In genomic region chr9:130680836-130681768, GRCh38 we compare ENCODE assay signal across 8 cellular contexts. TPM values are rescaled to one million over a fixed set of nuclear protein-coding genes. Genes with fewer than 3 reads are reported as not detected.
DNase-seq lines count a peak whose midpoint lies in the region; ATAC-seq, FAIRE-seq and TF ChIP-seq lines count a peak whose summit lies in the region.

No MANE protein-coding gene starts in this region.

- DNase-seq in AG08395 (ENCODE audit: low spot score) (peak; percentile 96), GM19239 (ENCODE audit: insufficient read length, low spot score) (peak; percentile 85), NCI-H2171 treated with DMSO at 0.1 percent for 48 hours (lab: John Stamatoyannopoulos, UW) (peak; percentile 64), WTC11 (ENCODE audit: low spot score) (peak; percentile 76), cerebellar cortex (ENCODE audit: low spot score) (peak; percentile 79), kidney tubule cell (ENCODE audit: low spot score) (peak; percentile 92)
- DNase-seq in stimulated activated CD4-positive, alpha-beta T cell treated with anti-CD3 and anti-CD28 coated beads, Interleukin-1b, Interleukin-23, amount 100 ng/mL, for 48 hours: peak; percentile 65

- peaks cover 3% of the 10 kb centered on the region; the same call in 1 of the 2 replicates for H3K36me3 Mint-ChIP-seq in WTC11

- H3K27ac Mint-ChIP-seq in WTC11: no peak overlapping the region

- H3K4me3 Mint-ChIP-seq in WTC11: peak overlapping the region; percentile 79

- CTCF ChIA-PET in WTC11 (lab: Charles Lee): interaction anchor here (0.7 to 4.3 kb wide), 4 partner anchors 12 to 219 kb away, joined by 3 to 60 read pairs (median 32); partner anchors contain the start of genes EXOSC2 and PRDM12

- H3K9me3 Mint-ChIP-seq in WTC11: peaks cover 9% of the 10 kb centered on the region

- ATAC-seq in WTC11: peak; percentile 40
- no peak for ATAC-seq in GM21447 (IDR thresholded peaks at IDR 0.05; ENCODE audit: unreplicated experiment)

- POLR2A ChIA-PET in WTC11 (lab: Charles Lee): no interaction called here

- H3K27me3 Mint-ChIP-seq in WTC11 (ENCODE audit: low read depth): peaks cover 50% of the 10 kb centered on the region

- FAIRE-seq in GM19239 (lab: Jason Lieb, UNC): no peak

- peaks cover 2% of the 10 kb centered on the region; the same call in 1 of the 2 replicates for H3K4me1 Mint-ChIP-seq in WTC11

- TF ChIP-seq CTCF in WTC11 (IDR thresholded peaks at IDR 0.05): no peak

TF ChIP-seq in WTC11, 78 proteins besides CTCF, POLR2A, EP300 and RAD21 (continues in another document):
- TF ChIP-seq ZNF317 (CRISPR knock-in tag; IDR thresholded peaks at IDR 0.05; ENCODE audit: borderline replicate concordance, low read depth) (no peak), OVOL2 (CRISPR knock-in tag; IDR thresholded peaks at IDR 0.05; ENCODE audit: borderline replicate concordance) (no peak), NFE2L1 (CRISPR knock-in tag; IDR thresholded peaks at IDR 0.05) (peak; percentile 90), STAT6 (CRISPR knock-in tag; conservative IDR thresholded peaks at IDR 0.05; ENCODE audit: low read depth) (no peak), ETV6 (CRISPR knock-in tag; IDR thresholded peaks at IDR 0.05) (peak; percentile 94), FOXP1 (CRISPR knock-in tag; IDR thresholded peaks at IDR 0.05; ENCODE audit: borderline replicate concordance) (peak; percentile 93), ZNF138 (CRISPR knock-in tag; conservative IDR thresholded peaks at IDR 0.05) (no peak), NR2C2 (CRISPR knock-in tag; IDR thresholded peaks at IDR 0.05) (peak; percentile 48; the same call in 1 of the 2 replicates), NR1H2 (CRISPR knock-in tag; IDR thresholded peaks at IDR 0.05) (no peak), USF2 (CRISPR knock-in tag; IDR thresholded peaks at IDR 0.05) (peak; percentile 28; the same call in 1 of the 2 replicates), ZNF671 (CRISPR knock-in tag; IDR thresholded peaks at IDR 0.05) (no peak), ZNF263 (CRISPR knock-in tag; IDR thresholded peaks at IDR 0.05; ENCODE audit: low read depth) (0 out of 2 replicates have a peak, but pooled peaks have one; percentile 1), ZNF396 (CRISPR knock-in tag; IDR thresholded peaks at IDR 0.05; ENCODE audit: borderline replicate concordance) (no peak), ZNF425 (CRISPR knock-in tag; conservative IDR thresholded peaks at IDR 0.05) (no peak), FOXJ3 (CRISPR knock-in tag; IDR thresholded peaks at IDR 0.05; ENCODE audit: borderline replicate concordance) (no peak), AR (CRISPR knock-in tag; IDR thresholded peaks at IDR 0.05) (no peak)
- TF ChIP-seq, protein P1, sequence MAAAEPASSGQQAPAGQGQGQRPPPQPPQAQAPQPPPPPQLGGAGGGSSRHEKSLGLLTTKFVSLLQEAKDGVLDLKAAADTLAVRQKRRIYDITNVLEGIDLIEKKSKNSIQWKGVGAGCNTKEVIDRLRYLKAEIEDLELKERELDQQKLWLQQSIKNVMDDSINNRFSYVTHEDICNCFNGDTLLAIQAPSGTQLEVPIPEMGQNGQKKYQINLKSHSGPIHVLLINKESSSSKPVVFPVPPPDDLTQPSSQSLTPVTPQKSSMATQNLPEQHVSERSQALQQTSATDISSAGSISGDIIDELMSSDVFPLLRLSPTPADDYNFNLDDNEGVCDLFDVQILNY (CRISPR knock-in tag; IDR thresholded peaks at IDR 0.05): 0 out of 2 replicates have a peak, but pooled peaks have one; percentile 30
- TF ChIP-seq, protein P2, sequence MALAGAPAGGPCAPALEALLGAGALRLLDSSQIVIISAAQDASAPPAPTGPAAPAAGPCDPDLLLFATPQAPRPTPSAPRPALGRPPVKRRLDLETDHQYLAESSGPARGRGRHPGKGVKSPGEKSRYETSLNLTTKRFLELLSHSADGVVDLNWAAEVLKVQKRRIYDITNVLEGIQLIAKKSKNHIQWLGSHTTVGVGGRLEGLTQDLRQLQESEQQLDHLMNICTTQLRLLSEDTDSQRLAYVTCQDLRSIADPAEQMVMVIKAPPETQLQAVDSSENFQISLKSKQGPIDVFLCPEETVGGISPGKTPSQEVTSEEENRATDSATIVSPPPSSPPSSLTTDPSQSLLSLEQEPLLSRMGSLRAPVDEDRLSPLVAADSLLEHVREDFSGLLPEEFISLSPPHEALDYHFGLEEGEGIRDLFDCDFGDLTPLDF (CRISPR knock-in tag; IDR thresholded peaks at IDR 0.05): peak; percentile 81; the same call in 1 of the 2 replicates
- TF ChIP-seq, protein P3, sequence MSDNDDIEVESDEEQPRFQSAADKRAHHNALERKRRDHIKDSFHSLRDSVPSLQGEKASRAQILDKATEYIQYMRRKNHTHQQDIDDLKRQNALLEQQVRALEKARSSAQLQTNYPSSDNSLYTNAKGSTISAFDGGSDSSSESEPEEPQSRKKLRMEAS (CRISPR knock-in tag; IDR thresholded peaks at IDR 0.05): peak; percentile 87

RNA-seq across cellular contexts. Expression of gene EXOSC2, which starts 12.5 kb away (rescaled TPM):
- 76.1 to 80.3 TPM (median 79.2 TPM) in 3 replicates for total RNA-seq in WTC11 (2021)

RNA-seq across cellular contexts. Expression of gene PRDM12, which starts 16.7 kb away (rescaled TPM):
- total RNA-seq in WTC11 (2021): 0.07 to 0.09 TPM in 2 of 3 replicates, not detected in the other
